18 cellular contexts compared by ENCODE assay signal in the genomic region with DNA sequence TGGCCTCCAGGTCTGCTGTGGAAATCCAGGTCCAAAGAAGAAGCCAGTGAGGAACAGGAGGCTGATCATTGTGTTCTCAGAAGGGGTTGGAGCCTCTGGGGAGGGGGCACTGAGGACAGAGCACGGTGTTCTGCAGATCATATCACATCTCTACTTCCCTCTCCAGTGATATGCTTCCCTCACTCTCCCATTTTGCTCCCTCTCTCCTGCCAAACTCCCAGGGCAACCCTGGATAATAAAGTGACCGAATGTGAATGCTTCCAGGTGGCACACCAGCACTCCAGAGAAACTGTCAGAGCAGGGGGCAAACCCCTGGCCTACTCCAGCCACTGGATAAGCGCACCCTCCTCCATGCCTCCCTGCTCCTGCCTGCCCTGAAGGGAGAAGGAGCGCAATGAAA. TPM values are rescaled to one million over a fixed set of nuclear protein-coding genes. Genes with fewer than 3 reads are reported as not detected.
"Had no signal": no experiment of that assay in that cellular context is flagged by ENCODE, and none has a peak within 500 bp of the region (broad histone marks: within the 10 kb centered on the region; RNA-seq: fewer than 3 reads in every experiment).

No MANE protein-coding gene starts in this region.

- H3K4me3 Mint-ChIP-seq: endodermal cell; naive thymus-derived CD4-positive, alpha-beta T cell had no signal

- H3K9me3 Mint-ChIP-seq: endodermal cell had no signal

- H3K27me3 ChIP-seq: heart right ventricle, right lobe of liver, transverse colon had no signal

- H3K27ac ChIP-seq: coronary artery, foreskin keratinocyte, left lung, right lobe of liver, stomach, thoracic aorta, transverse colon had no signal

- H3K27ac Mint-ChIP-seq: endodermal cell; naive thymus-derived CD4-positive, alpha-beta T cell had no signal

- H3K4me1 ChIP-seq: foreskin keratinocyte, left lung, right lobe of liver had no signal

- DNase-seq: central memory CD4-positive, alpha-beta T cell; effector CD4-positive, alpha-beta T cell; endodermal cell; erythroblast; foreskin keratinocyte; heart right ventricle; hypothalamus; left lung; naive thymus-derived CD4-positive, alpha-beta T cell; right lobe of liver; stimulated activated CD4-positive, alpha-beta T cell treated with anti-CD3 and anti-CD28 coated beads, Interleukin-4, amount 100 ng/mL, for 1 hour; stimulated activated CD8-positive, alpha-beta memory T cell treated with anti-CD3 and anti-CD28 coated beads, Interleukin-4, amount 100 ng/mL, for 48 hours; stimulated activated naive CD4-positive, alpha-beta T cell; stomach; substantia nigra; transverse colon had no signal

- H3K9me3 ChIP-seq: heart right ventricle, left lung, right lobe of liver, stomach, thoracic aorta, transverse colon had no signal

- H3K4me3 ChIP-seq: coronary artery, heart right ventricle, left lung, right lobe of liver, stomach, thoracic aorta, transverse colon had no signal

- ATAC-seq: foreskin keratinocyte; left lung; naive thymus-derived CD4-positive, alpha-beta T cell; right lobe of liver had no signal

- H3K4me1 Mint-ChIP-seq: naive thymus-derived CD4-positive, alpha-beta T cell had no signal

- H3K36me3 ChIP-seq: heart right ventricle, left lung, right lobe of liver, stomach, thoracic aorta, transverse colon had no signal

RNA-seq across cellular contexts. Expression of gene DPF3, which starts 57.8 kb away (rescaled TPM):
- total RNA-seq: endodermal cell had no signal
